Comparison of ENCODE assay signal across 9 cellular contexts in the genomic region with DNA sequence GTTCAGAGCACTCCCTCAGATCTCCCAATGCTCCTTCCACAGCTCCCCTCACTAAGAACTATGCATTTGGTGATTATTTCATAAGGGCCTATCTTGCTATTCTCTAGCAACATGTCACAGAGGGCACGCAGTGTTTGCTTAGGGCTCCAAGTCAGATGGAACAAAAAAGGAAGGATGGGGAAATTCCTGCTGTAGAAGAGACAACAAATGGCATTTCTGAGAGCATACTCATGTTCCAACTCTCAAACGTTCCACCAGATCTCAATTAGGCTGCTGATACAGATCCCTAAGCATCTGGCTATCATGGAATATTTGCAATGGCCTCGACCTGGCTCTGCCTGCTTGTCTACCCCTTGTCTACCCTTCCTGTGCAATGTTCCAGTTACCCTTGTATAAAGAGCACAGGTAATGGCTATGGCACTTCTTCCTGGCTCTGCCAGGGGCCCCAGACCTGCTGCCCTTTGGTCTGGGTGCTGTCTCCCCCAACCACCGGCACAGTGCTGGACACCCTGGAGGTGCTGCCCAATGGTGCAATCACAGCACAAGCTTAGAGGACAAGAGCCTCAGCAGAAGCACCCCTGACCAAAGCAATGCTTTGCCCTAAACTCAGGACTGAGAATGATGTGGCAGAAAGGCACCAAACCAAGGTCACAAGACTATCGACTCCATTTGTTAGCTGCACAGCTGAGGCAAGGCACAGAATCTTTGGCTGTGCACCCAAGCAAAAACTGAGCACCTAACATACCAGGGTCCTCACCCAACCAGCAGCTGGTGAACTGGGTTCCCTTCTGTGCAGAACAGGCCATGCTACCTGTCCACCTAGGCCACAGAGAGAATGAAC. TPM values are rescaled to one million over a fixed set of nuclear protein-coding genes. Genes with fewer than 3 reads are reported as not detected.
A peak's percentile ranks its signal among the peaks of the same experiment; 100 is the strongest.
DNase-seq lines count a peak whose midpoint lies in the region; ATAC-seq and TF ChIP-seq lines count a peak whose summit lies in the region.
"Had no signal": no experiment of that assay in that cellular context is flagged by ENCODE, and none has a peak within 500 bp of the region (broad histone marks: within the 10 kb centered on the region; RNA-seq: fewer than 3 reads in every experiment).

No MANE protein-coding gene starts in this region.

- no peaks in the 10 kb centered on the region for H3K9me3 Mint-ChIP-seq in activated CD4-positive, alpha-beta T cell treated with anti-CD3 and anti-CD28 coated beads, Interleukin-2, amount 10 ng/mL, durations not matched to agents 7 days and 5 days
- H3K9me3 Mint-ChIP-seq in central memory CD8-positive, alpha-beta T cell = no peaks in the 10 kb centered on the region
- H3K9me3 Mint-ChIP-seq in neural crest cell = no peaks in the 10 kb centered on the region

- TF ChIP-seq CTCF in neural crest cell (conservative IDR thresholded peaks at IDR 0.05) (no peak), coronary artery (IDR thresholded peaks at IDR 0.05) (no peak)

- H3K4me1 Mint-ChIP-seq in activated CD4-positive, alpha-beta T cell treated with anti-CD3 and anti-CD28 coated beads, Interleukin-2, amount 10 ng/mL, durations not matched to agents 7 days and 5 days = peaks cover 55% of the 10 kb centered on the region
- H3K4me1 Mint-ChIP-seq in central memory CD8-positive, alpha-beta T cell = peaks cover 88% of the 10 kb centered on the region
- peaks cover 66% of the 10 kb centered on the region for H3K4me1 Mint-ChIP-seq in neural crest cell

- ATAC-seq in central memory CD8-positive, alpha-beta T cell (replicated peaks; ENCODE audit: extremely low read depth, poor library complexity, severe bottlenecking) = no peak
- ATAC-seq: left lobe of liver had no signal

- H3K27ac ChIP-seq in coronary artery = no peak overlapping the region

- H3K27ac Mint-ChIP-seq in activated CD4-positive, alpha-beta T cell treated with anti-CD3 and anti-CD28 coated beads, Interleukin-2, amount 10 ng/mL, durations not matched to agents 7 days and 5 days = peak overlapping the region; percentile 93
- H3K27ac Mint-ChIP-seq in central memory CD8-positive, alpha-beta T cell (ENCODE audit: low read depth) = peak overlapping the region; percentile 94
- peak overlapping the region; percentile 87 for H3K27ac Mint-ChIP-seq in neural crest cell (ENCODE audit: unreplicated experiment)

- POLR2A ChIA-PET in activated CD4-positive, alpha-beta T cell treated with anti-CD3 and anti-CD28 coated beads, Interleukin-2, amount 10 ng/mL, durations not matched to agents 7 days and 5 days (lab: Charles Lee) = interaction anchor here (0.7 kb wide), 1 partner anchor 683 kb away, joined by 13 read pairs; no protein-coding TSS in a partner anchor

- no peak overlapping the region for H3K4me3 Mint-ChIP-seq in activated CD4-positive, alpha-beta T cell treated with anti-CD3 and anti-CD28 coated beads, Interleukin-2, amount 10 ng/mL, durations not matched to agents 7 days and 5 days
- peak overlapping the region; percentile 94 for H3K4me3 Mint-ChIP-seq in central memory CD8-positive, alpha-beta T cell
- peak overlapping the region; percentile 97 for H3K4me3 Mint-ChIP-seq in neural crest cell

- H3K4me3 ChIP-seq in coronary artery = no peak overlapping the region

- H3K27me3 Mint-ChIP-seq in activated CD4-positive, alpha-beta T cell treated with anti-CD3 and anti-CD28 coated beads, Interleukin-2, amount 10 ng/mL, durations not matched to agents 7 days and 5 days = no peaks in the 10 kb centered on the region
- no peaks in the 10 kb centered on the region for H3K27me3 Mint-ChIP-seq in central memory CD8-positive, alpha-beta T cell
- H3K27me3 Mint-ChIP-seq in neural crest cell (ENCODE audit: low read depth) = no peaks in the 10 kb centered on the region

- no peak for DNase-seq in activated CD4-positive, alpha-beta T cell treated with anti-CD3 and anti-CD28 coated beads, Interleukin-2, amount 10 ng/mL, durations not matched to agents 7 days and 5 days
- DNase-seq in activated CD4-positive, alpha-beta T cell treated with anti-CD3 and anti-CD28 coated beads for 4 hours = no peak
- DNase-seq in HS-5 (ENCODE audit: low read depth) = peak; percentile 20
- DNase-seq in central memory CD8-positive, alpha-beta T cell (ENCODE audit: low spot score in 2 of 2) = no peak
- DNase-seq in neural crest cell (ENCODE audit: low read depth, low spot score) = no peak
- no peak for DNase-seq in coronary artery (ENCODE audit: low spot score)
- DNase-seq in HUDEP-2 (lab: John Stamatoyannopoulos, UW; ENCODE audit: unreplicated experiment in 76 of 76) = no peak
- no peak for DNase-seq in dermis blood vessel endothelial cell

- peaks cover 35% of the 10 kb centered on the region for H3K36me3 Mint-ChIP-seq in activated CD4-positive, alpha-beta T cell treated with anti-CD3 and anti-CD28 coated beads, Interleukin-2, amount 10 ng/mL, durations not matched to agents 7 days and 5 days (ENCODE audit: low read depth)
- peaks cover 48% of the 10 kb centered on the region for H3K36me3 Mint-ChIP-seq in central memory CD8-positive, alpha-beta T cell (ENCODE audit: insufficient read depth)
- peaks cover 21% of the 10 kb centered on the region for H3K36me3 Mint-ChIP-seq in neural crest cell (ENCODE audit: low read depth)

- CTCF ChIA-PET in activated CD4-positive, alpha-beta T cell treated with anti-CD3 and anti-CD28 coated beads, Interleukin-2, amount 10 ng/mL, durations not matched to agents 7 days and 5 days (lab: Charles Lee) = interaction anchor here (0.7 to 5.0 kb wide), 4 partner anchors 18 to 244 kb away, joined by 3 to 22 read pairs (median 3); no protein-coding TSS in a partner anchor

RNA-seq across cellular contexts. Expression of gene PARP1, which starts 3.6 kb away (rescaled TPM):
- 100 to 1,000 TPM; 167 to 187 TPM for total RNA-seq in activated CD4-positive, alpha-beta T cell treated with anti-CD3 and anti-CD28 coated beads, Interleukin-2, amount 10 ng/mL, durations not matched to agents 7 days and 5 days
- 313 and 329 TPM in 2 replicates for total RNA-seq in neural crest cell
- total RNA-seq in dermis blood vessel endothelial cell = 126 and 190 TPM in 2 replicates
